In genomic region chr11:129815596-129816461, GRCh38 we compare ENCODE assay signal across 8 cellular contexts. TPM values are rescaled to one million over a fixed set of nuclear protein-coding genes. Genes with fewer than 3 reads are reported as not detected.
A peak's percentile ranks its signal among the peaks of the same experiment; 100 is the strongest.
DNase-seq lines count a peak whose midpoint lies in the region; ATAC-seq and TF ChIP-seq lines count a peak whose summit lies in the region.

Gene TMEM45B (plus strand): TSS chr11:129815848. CDS start chr11:129852483, 36,635 bp downstream.

- peak; percentile 77 for ATAC-seq in foreskin keratinocyte
- ATAC-seq in GM18502 (IDR thresholded peaks at IDR 0.05; ENCODE audit: poor library complexity, unreplicated experiment), result no peak

- DNase-seq in LoVo (ENCODE audit: low spot score) (peak; percentile 61), foreskin keratinocyte (no peak), prostate gland (ENCODE audit: low spot score) (no peak), SIG-M5 (lab: John Stamatoyannopoulos, UW) (no peak), KG1 (lab: John Stamatoyannopoulos, UW) (no peak), NCI-H226 (no peak)
- DNase-seq in activated CD4-positive, alpha-beta T cell treated with anti-CD3 and anti-CD28 coated beads, Interleukin-2, amount 50 U/mL, for 48 hours, result peak; percentile 53

- H3K27ac ChIP-seq in foreskin keratinocyte (no peak within 1 kb of the TSS), prostate gland (no peak within 1 kb of the TSS)

- H3K27me3 ChIP-seq in foreskin keratinocyte, result peaks cover 7% of the 10 kb centered on the region
- no peaks in the 10 kb centered on the region for H3K27me3 ChIP-seq in prostate gland (replicated peaks; ENCODE audit: insufficient read depth)

- WGBS in prostate gland, result 5% methylated on average over 64 of the region's 68 CpGs

- peak; percentile 48 for TF ChIP-seq POLR2A in prostate gland (IDR thresholded peaks at IDR 0.05)

- no peaks in the 10 kb centered on the region for H3K9me3 ChIP-seq in prostate gland

- H3K4me1 ChIP-seq in foreskin keratinocyte (peaks cover 7% of the 10 kb centered on the region), prostate gland (replicated peaks) (no peaks in the 10 kb centered on the region)

- no peak within 1 kb of the TSS for H3K4me3 ChIP-seq in prostate gland

- no peaks in the 10 kb centered on the region for H3K36me3 ChIP-seq in prostate gland

- intact Hi-C loops in prostate gland (cut with DNase I), result no loop called here

- TF ChIP-seq CTCF in foreskin keratinocyte (conservative IDR thresholded peaks at IDR 0.05) (no peak), prostate gland (IDR thresholded peaks at IDR 0.05) (no peak)

RNA-seq across cellular contexts. Expression of gene TMEM45B, which starts in this region (rescaled TPM):
- total RNA-seq in foreskin keratinocyte (0.28 and 0.44 TPM in 2 replicates), prostate gland (10 to 100 TPM in 1 of 2 donors, 1 to 10 TPM in 1; 5.2 to 11.0 TPM)
- 0.46 and 0.59 TPM in 2 replicates for polyA plus RNA-seq in foreskin keratinocyte

Comparison
In these comparisons a context has a peak if more than half of its experiments do, and no peak if none do; other contexts are left out.
1. Peak in ATAC-seq in foreskin keratinocyte; RNA of the gene not detected or under 1 TPM.
2. DNase-seq: peak in LoVo (single experiment) and activated CD4-positive, alpha-beta T cell treated with anti-CD3 and anti-CD28 coated beads, Interleukin-2, amount 50 U/mL, for 48 hours (2 of 2); none in foreskin keratinocyte (0 of 2), prostate gland (single experiment), SIG-M5 (single experiment), KG1 (single experiment) and NCI-H226 (single experiment).